Comparison of ENCODE assay signal across 12 cellular contexts in the genomic region with DNA sequence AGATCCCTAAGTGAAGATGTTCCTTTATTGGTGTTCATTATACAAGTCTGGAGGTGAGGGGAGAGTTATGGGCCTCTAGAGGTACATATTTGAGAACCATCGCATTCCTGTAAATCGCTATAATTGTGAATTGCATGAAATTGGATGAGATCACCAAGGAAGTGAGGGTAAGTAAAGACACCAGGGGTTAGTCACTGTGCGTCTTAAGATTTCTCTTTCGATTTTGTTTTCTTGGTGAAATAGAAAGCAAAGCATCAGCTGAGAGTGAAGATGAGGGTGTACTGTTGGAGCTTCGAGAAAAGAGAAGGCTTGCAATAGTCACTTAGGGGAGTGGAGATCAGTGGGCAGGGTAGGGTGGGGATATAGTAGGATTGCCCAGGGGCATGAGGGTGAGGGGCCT.
A peak's percentile ranks its signal among the peaks of the same experiment; 100 is the strongest.
DNase-seq lines count a peak whose midpoint lies in the region; ATAC-seq and TF ChIP-seq lines count a peak whose summit lies in the region.
"Had no signal": no experiment of that assay in that cellular context is flagged by ENCODE, and none has a peak within 500 bp of the region (broad histone marks: within the 10 kb centered on the region; RNA-seq: fewer than 3 reads in every experiment).

No MANE protein-coding gene starts in this region.

- CTCF ChIA-PET in HEK293T (lab: Yijun Ruan, JAX), result no interaction called here

- ATAC-seq in GM18498 (IDR thresholded peaks at IDR 0.05; ENCODE audit: unreplicated experiment) (peak; percentile 74), GM21576 (IDR thresholded peaks at IDR 0.05; ENCODE audit: unreplicated experiment) (peak; percentile 51), T-helper 17 cell (peak; percentile 76), left colon (peak; percentile 6), HG03095 (IDR thresholded peaks at IDR 0.05; ENCODE audit: unreplicated experiment) (no peak)
- ATAC-seq: Panc1 had no signal

- peaks cover 40% of the 10 kb centered on the region for H3K4me1 Mint-ChIP-seq in T-helper 17 cell

- peak overlapping the region; percentile 90 for H3K4me3 Mint-ChIP-seq in T-helper 17 cell

- no peaks in the 10 kb centered on the region for H3K9me3 ChIP-seq in T-helper 17 cell (ENCODE audit: control insufficient read depth, low read length, poor library complexity, severe bottlenecking)
- H3K9me3 ChIP-seq: HAP-1 had no signal

- intact Hi-C loops in left colon (cut with DNase I, micrococcal nuclease), result loop anchor here in 1 of 2 donors (5.0 kb wide), 1 partner anchor 560 kb away; no protein-coding TSS in a partner anchor

- peaks cover 2% of the 10 kb centered on the region for H3K36me3 Mint-ChIP-seq in T-helper 17 cell (ENCODE audit: low read depth)

- POLR2A ChIA-PET in HEK293T (lab: Yijun Ruan, JAX), result no interaction called here

- no peak for DNase-seq in T-helper 17 cell
- DNase-seq in left colon, result no peak
- DNase-seq in HEK293T (ENCODE audit: extremely low spot score), result no peak
- no peak for DNase-seq in T1000 (lab: John Stamatoyannopoulos, UW)
- no peak for DNase-seq in NCI-H1105 (lab: John Stamatoyannopoulos, UW)
- DNase-seq: DMS153, NCI-H2107 had no signal

- H3K27me3 Mint-ChIP-seq in T-helper 17 cell, result no peaks in the 10 kb centered on the region

- peak overlapping the region; percentile 96 for H3K27ac Mint-ChIP-seq in T-helper 17 cell

TF ChIP-seq in HEK293T, 16 proteins besides CTCF, POLR2A, EP300 and RAD21:
- TF ChIP-seq SP1 (IDR thresholded peaks at IDR 0.05), result no peak
- TF ChIP-seq, protein P1, sequence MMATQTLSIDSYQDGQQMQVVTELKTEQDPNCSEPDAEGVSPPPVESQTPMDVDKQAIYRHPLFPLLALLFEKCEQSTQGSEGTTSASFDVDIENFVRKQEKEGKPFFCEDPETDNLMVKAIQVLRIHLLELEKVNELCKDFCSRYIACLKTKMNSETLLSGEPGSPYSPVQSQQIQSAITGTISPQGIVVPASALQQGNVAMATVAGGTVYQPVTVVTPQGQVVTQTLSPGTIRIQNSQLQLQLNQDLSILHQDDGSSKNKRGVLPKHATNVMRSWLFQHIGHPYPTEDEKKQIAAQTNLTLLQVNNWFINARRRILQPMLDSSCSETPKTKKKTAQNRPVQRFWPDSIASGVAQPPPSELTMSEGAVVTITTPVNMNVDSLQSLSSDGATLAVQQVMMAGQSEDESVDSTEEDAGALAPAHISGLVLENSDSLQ (IDR thresholded peaks at IDR 0.05), result no peak
- no peak for TF ChIP-seq FOXA1 (IDR thresholded peaks at IDR 0.05)
- no peak for TF ChIP-seq FOXM1 (IDR thresholded peaks at IDR 0.05; ENCODE audit: borderline replicate concordance)
- no peak for TF ChIP-seq BHLHE40 (IDR thresholded peaks at IDR 0.05; ENCODE audit: borderline replicate concordance)
- no peak for TF ChIP-seq SUZ12 (IDR thresholded peaks at IDR 0.05)
- no peak for TF ChIP-seq ARNT (IDR thresholded peaks at IDR 0.05)
- no peak for TF ChIP-seq NFRKB (IDR thresholded peaks at IDR 0.05)
- TF ChIP-seq FOXK2 (IDR thresholded peaks at IDR 0.05), result no peak
- TF ChIP-seq TARDBP (IDR thresholded peaks at IDR 0.05), result no peak
- no peak for TF ChIP-seq CTBP1 (IDR thresholded peaks at IDR 0.05; ENCODE audit: borderline replicate concordance)
- no peak for TF ChIP-seq HDGF (IDR thresholded peaks at IDR 0.05; ENCODE audit: borderline replicate concordance)
- TF ChIP-seq ZNF384 (IDR thresholded peaks at IDR 0.05), result no peak
